In the genomic region with DNA sequence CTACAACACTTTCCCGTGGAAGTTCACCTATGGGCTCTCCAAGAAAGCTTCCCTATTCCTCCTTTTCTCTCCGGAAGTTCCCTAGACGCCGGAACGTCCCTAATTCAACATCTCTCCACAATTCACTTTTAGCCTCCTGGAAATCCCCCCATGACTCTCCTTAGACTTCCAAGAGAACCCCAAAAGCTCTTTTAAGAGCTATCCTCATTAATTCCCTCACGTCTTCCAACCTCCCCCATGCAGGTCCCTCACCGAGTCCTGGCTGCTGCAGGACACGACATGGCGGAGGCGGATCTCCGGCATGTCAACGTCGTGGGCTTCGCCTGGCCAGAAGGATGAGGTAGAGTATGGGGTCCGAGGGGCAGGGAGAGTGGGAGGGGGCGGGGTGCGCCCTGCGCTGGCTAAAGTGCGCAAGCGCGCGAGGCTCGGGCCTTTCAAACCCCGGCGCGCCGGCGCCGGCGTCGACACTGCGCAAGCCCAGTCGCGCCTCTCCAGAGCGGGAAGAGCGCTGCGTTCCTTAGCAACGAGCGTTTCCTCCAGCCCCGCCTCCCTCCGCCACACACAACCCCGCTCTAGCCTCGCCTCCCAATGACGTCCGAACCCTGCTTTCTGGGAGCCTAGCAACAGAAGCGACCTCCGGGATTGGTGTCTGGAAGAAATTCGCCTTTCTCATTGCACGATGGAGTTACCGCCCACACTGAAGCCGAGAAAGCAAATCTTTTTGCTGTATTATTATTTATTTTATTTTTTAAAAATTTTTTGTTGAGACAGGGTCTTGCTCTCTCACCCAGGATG, we compare ENCODE assay signal across 8 cellular contexts. TPM values are rescaled to one million over a fixed set of nuclear protein-coding genes. Genes with fewer than 3 reads are reported as not detected.
A peak's percentile ranks its signal among the peaks of the same experiment; 100 is the strongest.
DNase-seq lines count a peak whose midpoint lies in the region; TF ChIP-seq lines count a peak whose summit lies in the region.

Gene PINLYP, plus strand, starts transcription at position 646 of the 795 bp plus-strand sequence. CDS start 1,391 bp downstream, outside the sequence.
Gene XRCC1, minus strand, starts transcription at position 372 of the 795 bp plus-strand sequence. Its CDS starts 69 bp downstream, at position 303.

- H3K4me3 Mint-ChIP-seq in H9: peak within 1 kb of the TSS; percentile 95 to 98
- H3K4me3 Mint-ChIP-seq in neural crest cell: peak within 1 kb of the TSS; percentile 94

- H4K20me1 ChIP-seq in H9 (ENCODE audit: control insufficient read depth, insufficient read depth, insufficient read length): no peaks in the 10 kb centered on the region

- no peaks in the 10 kb centered on the region for H3K9me3 Mint-ChIP-seq in H9
- H3K9me3 Mint-ChIP-seq in neural crest cell: no peaks in the 10 kb centered on the region

- H3K27ac Mint-ChIP-seq in H9 (peak within 1 kb of the TSS; percentile 96 to 97 (median 97)), neural crest cell (ENCODE audit: unreplicated experiment) (peak within 1 kb of the TSS; percentile 97)

- H2AK5ac ChIP-seq in H9 (ENCODE audit: insufficient read length, low read length): no peak within 1 kb of the TSS

- no peak within 1 kb of the TSS for H4K5ac ChIP-seq in H9 (ENCODE audit: insufficient read length, low read depth, low read length)

- no peak within 1 kb of the TSS for H2BK120ac ChIP-seq in H9 (ENCODE audit: low read depth, low read length, poor library complexity, severe bottlenecking)

- H3K4ac ChIP-seq in H9 (ENCODE audit: low read depth, low read length): no peak within 1 kb of the TSS; the same call in none of the 2 replicates

- peaks cover 12% of the 10 kb centered on the region for H3K23me2 ChIP-seq in H9 (ENCODE audit: insufficient read length, low read depth, low read length, poor library complexity, severe bottlenecking)

- H2BK12ac ChIP-seq in H9 (ENCODE audit: insufficient read length, low read depth, low read length): peak within 1 kb of the TSS; percentile 38

- peak; percentile 99 for DNase-seq in ELR (ENCODE audit: low read depth)
- DNase-seq in H9: peak; percentile 98
- peak; percentile 99 for DNase-seq in MG63
- DNase-seq in SHP77 treated with DMSO at 0.1 percent for 48 hours (lab: John Stamatoyannopoulos, UW): peak; percentile 94
- peak; percentile 95 for DNase-seq in activated gamma-delta T cell treated with Interleukin-2 at 50 U/mL for 16 hours
- DNase-seq in foreskin fibroblast: peak; percentile 98 to 99
- peak; percentile 91 for DNase-seq in neural crest cell (ENCODE audit: low read depth, low spot score)

- H3K9me3 ChIP-seq in H9 (ENCODE audit: control insufficient read depth, low read depth, low read length): no peaks in the 10 kb centered on the region
- no peaks in the 10 kb centered on the region for H3K9me3 ChIP-seq in MG63
- no peaks in the 10 kb centered on the region for H3K9me3 ChIP-seq in stomach smooth muscle (ENCODE audit: control insufficient read depth in 2 of 2, low read length in 2 of 2)

- H3K79me1 ChIP-seq in H9 (ENCODE audit: insufficient read depth, low read depth, low read length, poor library complexity, severe bottlenecking): no peaks in the 10 kb centered on the region

- H4K8ac ChIP-seq in H9 (replicated peaks; ENCODE audit: insufficient read length, low read depth, low read length): no peak within 1 kb of the TSS

- H2BK20ac ChIP-seq in H9 (ENCODE audit: low read depth, low read length, poor library complexity, severe bottlenecking): no peak within 1 kb of the TSS

- H3K27me3 ChIP-seq in H9 (ENCODE audit: insufficient read depth, low read length) (no peaks in the 10 kb centered on the region), MG63 (no peaks in the 10 kb centered on the region), stomach smooth muscle (ENCODE audit: control insufficient read depth in 1 of 2, insufficient read depth in 2 of 2, low read length in 2 of 2) (no peaks in the 10 kb centered on the region)

- H2BK15ac ChIP-seq in H9 (ENCODE audit: low read depth, low read length): peak within 1 kb of the TSS; percentile 41; the same call in 1 of the 2 replicates

- peaks cover 33% of the 10 kb centered on the region for H3K36me3 ChIP-seq in MG63
- H3K36me3 ChIP-seq in stomach smooth muscle (ENCODE audit: control insufficient read depth in 2 of 2, insufficient read depth in 2 of 2, low read length in 2 of 2): no peaks in the 10 kb centered on the region

- peaks cover 28 to 49% of the 10 kb centered on the region in 2 experiments for H3K4me1 Mint-ChIP-seq in H9
- H3K4me1 Mint-ChIP-seq in neural crest cell: peaks cover 57% of the 10 kb centered on the region

- no peak within 1 kb of the TSS for H3T11ph ChIP-seq in H9 (ENCODE audit: low read length)

- no peak within 1 kb of the TSS for H2AFZ ChIP-seq in H9 (ENCODE audit: low read length)

- no peak within 1 kb of the TSS for H3K23ac ChIP-seq in H9 (ENCODE audit: insufficient read length, low read depth, low read length)

- H3K4me1 ChIP-seq in H9 (ENCODE audit: insufficient read depth, low read length) (peaks cover 4% of the 10 kb centered on the region; the same call in 1 of the 2 replicates), stomach smooth muscle (ENCODE audit: control insufficient read depth, insufficient read depth, low read length) (peaks cover 18% of the 10 kb centered on the region)

- no CpG with 5 or more reads among the region's 51 CpGs for WGBS in H9 (ENCODE audit: extremely low coverage, insufficient read length, low lambda C conversion rate)

- H3K4me2 ChIP-seq in H9 (ENCODE audit: insufficient read depth, insufficient read length, low read length): peak within 1 kb of the TSS; percentile 94

- TF ChIP-seq CTCF in H9 (conservative IDR thresholded peaks at IDR 0.05): no peak
- TF ChIP-seq CTCF in foreskin fibroblast (IDR thresholded peaks at IDR 0.05; ENCODE audit: low read depth, low read length): no peak
- TF ChIP-seq CTCF in neural crest cell (conservative IDR thresholded peaks at IDR 0.05): no peak

- H3K14ac ChIP-seq in H9 (ENCODE audit: insufficient read depth, low read length): peak within 1 kb of the TSS; percentile 48

- peak within 1 kb of the TSS; percentile 92 for H3K18ac ChIP-seq in H9 (ENCODE audit: insufficient read length, low read depth, low read length)

- H3K27me3 Mint-ChIP-seq in H9 (ENCODE audit: low read depth) (no peaks in the 10 kb centered on the region), neural crest cell (ENCODE audit: low read depth) (no peaks in the 10 kb centered on the region)

- H3K4me3 ChIP-seq in MG63 (peak within 1 kb of the TSS; percentile 96), foreskin fibroblast (ENCODE audit: low read depth in 1 of 2, low read length in 2 of 2) (peak within 1 kb of the TSS; percentile 92 to 100), stomach smooth muscle (ENCODE audit: low read length in 2 of 2) (peak within 1 kb of the TSS; percentile 95 to 100)

- H3K36me3 Mint-ChIP-seq in H9 (ENCODE audit: insufficient read depth in 1 of 3, low read depth in 3 of 3) (peaks cover 2 to 22% (median 19%) of the 10 kb centered on the region in 3 experiments; a peak in 6 of 7 replicates), neural crest cell (ENCODE audit: low read depth) (no peaks in the 10 kb centered on the region)

- H4K91ac ChIP-seq in H9 (ENCODE audit: insufficient read length, low read depth, low read length): peak within 1 kb of the TSS; percentile 61

- H2BK5ac ChIP-seq in H9 (ENCODE audit: insufficient read length, low read length): no peak within 1 kb of the TSS

- H3K9ac ChIP-seq in H9 (ENCODE audit: extremely low read depth, insufficient read length, low read length): peak within 1 kb of the TSS; percentile 79
- peak within 1 kb of the TSS; percentile 98 to 99 for H3K9ac ChIP-seq in stomach smooth muscle (ENCODE audit: low read length in 2 of 2)

- no peaks in the 10 kb centered on the region; the same call in 1 of the 2 replicates for H3K79me2 ChIP-seq in H9 (ENCODE audit: insufficient read depth, low read length)

- H3K27ac ChIP-seq in H9 (ENCODE audit: insufficient read length, low read depth, low read length) (peak within 1 kb of the TSS; percentile 10), stomach smooth muscle (ENCODE audit: low read length) (peak within 1 kb of the TSS; percentile 90)

- no peak within 1 kb of the TSS for H3K56ac ChIP-seq in H9 (ENCODE audit: insufficient read length, low read depth, low read length)

RNA-seq across cellular contexts. Expression of gene PINLYP, which starts in this region (rescaled TPM):
- total RNA-seq in H9 (2021): 11.4 and 11.9 TPM in 2 replicates
- 2.3 TPM in 1 of 2 replicates, not detected in the other for total RNA-seq in MG63 (2014; rRNA removed; shearing (Covaris generic); ENCODE audit: low replicate concordance)
- total RNA-seq in neural crest cell: 9.5 and 11.7 TPM in 2 replicates

RNA-seq across cellular contexts. Expression of gene XRCC1, which starts in this region (rescaled TPM):
- total RNA-seq in H9 (2021) (38.0 and 42.8 TPM in 2 replicates), neural crest cell (79.4 and 82.0 TPM in 2 replicates)
- 49.7 and 59.3 TPM in 2 replicates for total RNA-seq in MG63 (2014; rRNA removed; shearing (Covaris generic); ENCODE audit: low replicate concordance)

Comparison
In these comparisons a context has a peak if more than half of its experiments do, and no peak if none do; other contexts are left out.
1. Peak in every context shown above with its lines: DNase-seq, H3K4me3 ChIP-seq and H3K27ac ChIP-seq.